In genomic region chr11:61265357-61265756, GRCh38 we compare ENCODE assay signal across 30 cellular contexts. TPM values are rescaled to one million over a fixed set of nuclear protein-coding genes. Genes with fewer than 3 reads are reported as not detected.
DNase-seq lines count a peak whose midpoint lies in the region; ATAC-seq, FAIRE-seq and TF ChIP-seq lines count a peak whose summit lies in the region.
"Had no signal": no experiment of that assay in that cellular context is flagged by ENCODE, and none has a peak within 500 bp of the region (broad histone marks: within the 10 kb centered on the region; RNA-seq: fewer than 3 reads in every experiment).

No MANE protein-coding gene starts in this region.

- peak; percentile 70 for ATAC-seq in left lobe of liver
- no peak for ATAC-seq in HG02623 (IDR thresholded peaks at IDR 0.05; ENCODE audit: unreplicated experiment)
- ATAC-seq in activated CD4-positive, CD25-positive, alpha-beta regulatory T cell treated with anti-CD3 and anti-CD28 coated beads, Interleukin-2, amount 50 U/mL, for 24 hours = no peak
- ATAC-seq: GM12878 had no signal

- no peak overlapping the region for H2BK120ac ChIP-seq in neuronal stem cell (ENCODE audit: low read depth, low read length)

- H3K4ac ChIP-seq in neuronal stem cell (ENCODE audit: low read length) = no peak overlapping the region

- no peak overlapping the region for H4K91ac ChIP-seq in neuronal stem cell (ENCODE audit: low read depth, low read length, poor library complexity)

- no peak overlapping the region for H2AK5ac ChIP-seq in neuronal stem cell (ENCODE audit: low read depth, low read length)

- no peaks in the 10 kb centered on the region for H3K36me3 ChIP-seq in liver (ENCODE audit: control insufficient read depth in 4 of 4, insufficient read depth in 3 of 4, low read depth in 1 of 4, low read length in 3 of 4)
- H3K36me3 ChIP-seq in neuronal stem cell (replicated peaks in 1 of 2; ENCODE audit: control insufficient read depth in 2 of 2, insufficient read depth in 2 of 2, low read length in 2 of 2) = peaks cover 0 to 21% of the 10 kb centered on the region in 2 donors
- no peaks in the 10 kb centered on the region for H3K36me3 ChIP-seq in small intestine (ENCODE audit: control insufficient read depth in 2 of 2, insufficient read depth in 2 of 2, low read length in 2 of 2)
- no peaks in the 10 kb centered on the region for H3K36me3 ChIP-seq in A673 (ENCODE audit: insufficient read depth, low read length, poor library complexity, severe bottlenecking)
- no peaks in the 10 kb centered on the region for H3K36me3 ChIP-seq in MG63
- H3K36me3 ChIP-seq: BE2C had no signal

- peaks cover 5 to 18% (median 12%) of the 10 kb centered on the region in 4 donors for H3K4me1 ChIP-seq in liver (ENCODE audit: control insufficient read depth in 4 of 4, insufficient read depth in 4 of 4, low read length in 3 of 4)
- no peaks in the 10 kb centered on the region for H3K4me1 ChIP-seq in neuronal stem cell (ENCODE audit: control insufficient read depth in 2 of 2, insufficient read depth in 1 of 2, low read depth in 1 of 2, low read length in 2 of 2)
- peaks cover 0 to 7% of the 10 kb centered on the region in 2 donors for H3K4me1 ChIP-seq in small intestine (ENCODE audit: control insufficient read depth in 2 of 2, insufficient read depth in 1 of 2, low read depth in 1 of 2, low read length in 1 of 2)
- no peaks in the 10 kb centered on the region for H3K4me1 ChIP-seq in A673 (ENCODE audit: insufficient read depth, low read length, poor library complexity, severe bottlenecking)
- H3K4me1 ChIP-seq: BE2C had no signal

- POLR2A ChIA-PET in A673 (lab: Charles Lee; ENCODE audit: low non-redundant PET) = no interaction called here

- FAIRE-seq in small intestine (lab: Jason Lieb, UNC) = no peak
- FAIRE-seq: A204.1, GM12878, GM12892, GM18507, GM19239 had no signal

- no peak overlapping the region for H3K4me2 ChIP-seq in neuronal stem cell (ENCODE audit: insufficient read depth, low read length, poor library complexity, severe bottlenecking)
- H3K4me2 ChIP-seq: BLaER1 had no signal

- H2BK12ac ChIP-seq in neuronal stem cell (ENCODE audit: low read length) = no peak overlapping the region

- no peak overlapping the region for H3K14ac ChIP-seq in neuronal stem cell (ENCODE audit: low read length)

- no TSS peak for BruUV-seq in A673 (replicated peaks; lab: Mats Ljungman, UMichigan)

- H3K27ac ChIP-seq in liver (ENCODE audit: low read depth in 1 of 2, low read length in 2 of 2) = peak overlapping the region; percentile 68 to 82
- no peak overlapping the region for H3K27ac ChIP-seq in neuronal stem cell (replicated peaks; ENCODE audit: low read length)
- H3K27ac ChIP-seq in small intestine (ENCODE audit: low read depth in 1 of 2, low read length in 1 of 2) = peak overlapping the region in 1 of 2 donors; percentile 62
- H3K27ac ChIP-seq in A673 (ENCODE audit: low read depth, low read length, poor library complexity, severe bottlenecking) = no peak overlapping the region
- H3K27ac ChIP-seq: BLaER1 had no signal

- H3K18ac ChIP-seq in neuronal stem cell (ENCODE audit: low read length) = no peak overlapping the region

- no peaks in the 10 kb centered on the region for H3K79me1 ChIP-seq in neuronal stem cell (ENCODE audit: low read depth, low read length)

- no peak overlapping the region for H3K9ac ChIP-seq in liver (ENCODE audit: low read depth in 1 of 2, low read length in 2 of 2)
- H3K9ac ChIP-seq in neuronal stem cell (ENCODE audit: low read depth, low read length, poor library complexity) = no peak overlapping the region
- H3K9ac ChIP-seq: BLaER1 had no signal

- TF ChIP-seq RAD21 in liver (IDR thresholded peaks at IDR 0.05) = no peak

- H4K8ac ChIP-seq in neuronal stem cell (ENCODE audit: low read depth, low read length) = no peak overlapping the region

- H3K4me3 ChIP-seq in liver (ENCODE audit: low read depth in 1 of 3, low read length in 3 of 3) = no peak overlapping the region
- no peak overlapping the region for H3K4me3 ChIP-seq in neuronal stem cell (ENCODE audit: low read length in 2 of 2)
- no peak overlapping the region for H3K4me3 ChIP-seq in small intestine (ENCODE audit: low read depth in 1 of 2, low read length in 2 of 2)
- no peak overlapping the region for H3K4me3 ChIP-seq in A673 (ENCODE audit: low read depth, low read length, poor library complexity, severe bottlenecking)
- H3K4me3 ChIP-seq in MG63 = no peak overlapping the region
- H3K4me3 ChIP-seq: BLaER1, GM12878 had no signal

- H2BK5ac ChIP-seq in neuronal stem cell (ENCODE audit: low read length) = peak overlapping the region; percentile 1

- no peaks in the 10 kb centered on the region for H3K9me3 ChIP-seq in liver (ENCODE audit: control insufficient read depth in 4 of 4, low read length in 3 of 4)
- no peaks in the 10 kb centered on the region for H3K9me3 ChIP-seq in neuronal stem cell (replicated peaks in 1 of 2; ENCODE audit: control insufficient read depth in 2 of 2, insufficient read depth in 1 of 2, low read depth in 1 of 2, low read length in 2 of 2)
- H3K9me3 ChIP-seq in small intestine (ENCODE audit: control insufficient read depth, low read depth) = no peaks in the 10 kb centered on the region
- no peaks in the 10 kb centered on the region for H3K9me3 ChIP-seq in A673 (ENCODE audit: low read depth, low read length, poor library complexity, severe bottlenecking)
- no peaks in the 10 kb centered on the region for H3K9me3 ChIP-seq in MG63
- H3K9me3 ChIP-seq: BE2C, BLaER1 had no signal

- DNase-seq in left lobe of liver (ENCODE audit: low spot score) (peak; percentile 89), neuronal stem cell (ENCODE audit: low spot score) (no peak), small intestine (peak; percentile 85), A673 (ENCODE audit: low spot score) (no peak), MG63 (no peak)
- DNase-seq: 8988T; BE2C; C1 segment of cervical spinal cord; CD4-positive, alpha-beta memory T cell; CD4-positive, CD25-positive, alpha-beta regulatory T cell; CD8-positive, alpha-beta memory T cell; COR-L47; DMS 273 treated with DMSO at 0.1 percent for 48 hours; DMS153; DMS53; DMS79; DND-41; EL; GDM1 had no signal

- CTCF ChIA-PET in A673 (lab: Charles Lee) = interaction anchor here (0.6 kb wide), 1 partner anchor 644 kb away, joined by 3 read pairs; no protein-coding TSS in a partner anchor

- H3K27me3 ChIP-seq in liver (ENCODE audit: control insufficient read depth in 4 of 4, insufficient read depth in 4 of 4, low read length in 3 of 4) (no peaks in the 10 kb centered on the region), neuronal stem cell (ENCODE audit: control insufficient read depth in 3 of 3, insufficient read depth in 3 of 3, low read depth in 1 of 3, low read length in 3 of 3) (no peaks in the 10 kb centered on the region), small intestine (ENCODE audit: control insufficient read depth in 2 of 2, insufficient read depth in 2 of 2, low read length in 2 of 2) (no peaks in the 10 kb centered on the region), A673 (replicated peaks; ENCODE audit: insufficient read depth, low read depth, low read length, poor library complexity) (no peaks in the 10 kb centered on the region), MG63 (no peaks in the 10 kb centered on the region)
- H3K27me3 ChIP-seq: BE2C, BLaER1 had no signal

- no peak overlapping the region for H2AFZ ChIP-seq in neuronal stem cell (ENCODE audit: low read length)

- H2BK15ac ChIP-seq in neuronal stem cell (ENCODE audit: low read length) = no peak overlapping the region

- WGBS in liver = 44% methylated on average over 14 of the region's 14 CpGs
- no CpG with 5 or more reads among the region's 14 CpGs for WGBS in neuronal stem cell (ENCODE audit: extremely low coverage in 2 of 2, insufficient read length in 2 of 2, insufficient replicate concordance in 1 of 2), 2 donors
- 49 to 76% (median 51%) methylated on average over 14 of the region's 14 CpGs for WGBS in small intestine, 3 donors

- no peak overlapping the region for H3K23ac ChIP-seq in neuronal stem cell (ENCODE audit: low read depth, low read length, poor library complexity)

- intact Hi-C loops in A673 (cut with micrococcal nuclease; ENCODE audit: unreplicated experiment) = no loop called here

- no peak for TF ChIP-seq CTCF in liver (IDR thresholded peaks at IDR 0.05; ENCODE audit: low read depth, low read length, missing input control)
- TF ChIP-seq CTCF in A673 (conservative IDR thresholded peaks at IDR 0.05; ENCODE audit: low read depth, low read length) = no peak

TF ChIP-seq in liver, 16 proteins besides CTCF, POLR2A, EP300 and RAD21 (continues in another document):
- TF ChIP-seq JUND (IDR thresholded peaks at IDR 0.05) = peak in 1 of 2 donors; percentile 78
- TF ChIP-seq GABPA (IDR thresholded peaks at IDR 0.05 in 1 of 2, conservative IDR thresholded peaks at IDR 0.05 in 1 of 2) = peak in 1 of 2 donors; percentile 35
- peak; percentile 13 for TF ChIP-seq FOXA1 (IDR thresholded peaks at IDR 0.05)
- TF ChIP-seq RXRA (IDR thresholded peaks at IDR 0.05) = peak; percentile 90 to 96

RNA-seq across cellular contexts. Expression of gene PGA5, which starts 24.4 kb away (rescaled TPM):
- total RNA-seq in left lobe of liver (0.18 TPM), liver (1 to 10 TPM in 1 of 2 donors, not detected in 1; 1.7 TPM), A673 (2021) (not detected in 2 replicates)
- polyA plus RNA-seq in liver (under 1 TPM; 0.31 to 0.40 TPM), small intestine (1 to 10 TPM in 1 of 3 donors, under 1 TPM in 2; 0.54 to 3.8 (median 0.89) TPM)
- 0.61 TPM for polyA plus RNA-seq in neuronal stem cell (2013, experiment 1 of 2)
- 0.55 TPM for polyA plus RNA-seq in neuronal stem cell (2013, experiment 2 of 2)
- total RNA-seq in MG63 (2014; rRNA removed; shearing (Covaris generic); ENCODE audit: low replicate concordance) = not detected in 2 replicates
- total RNA-seq: CD4-positive, alpha-beta memory T cell; CD4-positive, CD25-positive, alpha-beta regulatory T cell; CD8-positive, alpha-beta memory T cell; Daoy; G401; GM12878 had no signal
- polyA plus RNA-seq: CD4-positive, alpha-beta memory T cell; CD4-positive, CD25-positive, alpha-beta regulatory T cell; CD8-positive, alpha-beta memory T cell; GM12878 had no signal

RNA-seq across cellular contexts. Expression of gene VWCE, which starts 29.8 kb away (rescaled TPM):
- 20.6 TPM for total RNA-seq in left lobe of liver
- total RNA-seq in liver = 1 to 10 TPM; 1.9 to 3.3 TPM
- 1 to 10 TPM; 2.2 to 6.0 TPM for polyA plus RNA-seq in liver
- polyA plus RNA-seq in neuronal stem cell (2013, experiment 1 of 2) = 9.1 TPM
- polyA plus RNA-seq in neuronal stem cell (2013, experiment 2 of 2) = 9.2 TPM
- 1 to 10 TPM in 2 of 3 donors, under 1 TPM in 1; 0.67 to 3.2 (median 2.7) TPM for polyA plus RNA-seq in small intestine
- 8.0 and 8.6 TPM in 2 replicates for total RNA-seq in A673 (2021)
- total RNA-seq in MG63 (2014; rRNA removed; shearing (Covaris generic); ENCODE audit: low replicate concordance) = not detected in 2 replicates
- total RNA-seq: Daoy had no signal
- polyA plus RNA-seq: CD4-positive, alpha-beta memory T cell; CD4-positive, CD25-positive, alpha-beta regulatory T cell; CD8-positive, alpha-beta memory T cell had no signal

RNA-seq across cellular contexts. Expression of gene PGA4, which starts 43.2 kb away (rescaled TPM):
- 0.53 TPM for total RNA-seq in left lobe of liver
- 1 to 10 TPM in 1 of 2 donors, under 1 TPM in 1; 0.33 to 4.5 TPM for total RNA-seq in liver
- polyA plus RNA-seq in liver = 1 to 10 TPM in 1 of 2 donors, not detected in 1; 1.8 TPM
- 0.08 TPM for polyA plus RNA-seq in neuronal stem cell (2013, experiment 1 of 2)
- polyA plus RNA-seq in neuronal stem cell (2013, experiment 2 of 2) = 0.06 TPM
- 10 to 100 TPM in 1 of 3 donors, 1 to 10 TPM in 2; 5.4 to 49.3 (median 5.9) TPM for polyA plus RNA-seq in small intestine
- total RNA-seq in A673 (2021) = not detected in 2 replicates
- total RNA-seq in MG63 (2014; rRNA removed; shearing (Covaris generic); ENCODE audit: low replicate concordance) = not detected in 2 replicates
- total RNA-seq: CD4-positive, alpha-beta memory T cell; CD4-positive, CD25-positive, alpha-beta regulatory T cell; CD8-positive, alpha-beta memory T cell; Daoy; G401; GM12878 had no signal
- polyA plus RNA-seq: CD4-positive, alpha-beta memory T cell; CD4-positive, CD25-positive, alpha-beta regulatory T cell; CD8-positive, alpha-beta memory T cell; GM12878 had no signal

Comparison
In these comparisons a context has a peak if more than half of its experiments do, and no peak if none do; other contexts are left out.
1. DNase-seq: peak in left lobe of liver (single experiment) and small intestine (single experiment); none in neuronal stem cell (single experiment), A673 (single experiment) and MG63 (single experiment).
2. H3K27ac ChIP-seq: peak in liver (2 of 2); none in neuronal stem cell (single experiment) and A673 (single experiment).